In the genomic region with DNA sequence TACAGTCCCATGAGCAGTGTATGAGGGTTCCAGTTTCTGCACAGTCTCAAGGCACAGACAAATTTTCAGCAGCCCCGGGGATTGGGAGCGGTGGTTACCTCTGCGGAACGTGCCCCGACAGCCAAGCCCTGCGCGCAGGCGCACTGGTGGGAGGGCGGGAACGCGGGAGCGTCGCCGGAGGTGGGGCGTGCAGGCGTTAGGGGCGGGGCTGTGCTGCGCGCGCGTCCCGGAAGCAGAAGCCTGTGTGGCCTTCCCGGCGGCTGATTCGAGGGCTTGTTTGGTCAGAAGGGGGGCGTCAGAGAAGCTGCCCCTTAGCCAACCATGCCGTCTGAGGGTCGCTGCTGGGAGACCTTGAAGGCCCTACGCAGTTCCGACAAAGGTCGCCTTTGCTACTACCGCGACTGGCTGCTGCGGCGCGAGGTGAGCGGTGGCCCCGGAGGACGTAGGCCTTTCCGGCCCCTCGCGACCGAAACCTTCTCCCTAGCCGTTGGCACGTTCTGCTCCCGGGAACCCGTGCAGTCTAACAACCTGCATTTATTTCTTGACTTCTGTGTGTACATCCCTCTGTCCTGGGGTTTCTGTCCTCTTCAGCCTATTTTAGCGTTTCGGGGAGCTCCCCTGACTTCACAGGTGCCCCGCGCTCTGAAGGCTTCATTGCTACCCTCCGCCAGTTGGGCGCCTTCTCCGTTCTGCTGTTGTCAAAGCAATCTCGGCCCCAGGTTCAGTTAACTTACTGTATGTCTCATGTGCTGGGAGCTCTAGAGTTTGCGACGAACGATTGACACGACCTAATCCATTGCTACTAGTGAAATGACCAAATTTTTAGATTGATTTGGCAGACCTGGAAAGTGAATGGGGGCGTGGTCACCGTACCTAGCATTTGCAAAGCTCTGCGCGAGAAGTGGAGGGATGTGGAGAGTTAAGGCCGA, we compare ENCODE assay signal across 8 cellular contexts.
DNase-seq lines count a peak whose midpoint lies in the region; ATAC-seq lines count a peak whose summit lies in the region.

A gene with protein sequence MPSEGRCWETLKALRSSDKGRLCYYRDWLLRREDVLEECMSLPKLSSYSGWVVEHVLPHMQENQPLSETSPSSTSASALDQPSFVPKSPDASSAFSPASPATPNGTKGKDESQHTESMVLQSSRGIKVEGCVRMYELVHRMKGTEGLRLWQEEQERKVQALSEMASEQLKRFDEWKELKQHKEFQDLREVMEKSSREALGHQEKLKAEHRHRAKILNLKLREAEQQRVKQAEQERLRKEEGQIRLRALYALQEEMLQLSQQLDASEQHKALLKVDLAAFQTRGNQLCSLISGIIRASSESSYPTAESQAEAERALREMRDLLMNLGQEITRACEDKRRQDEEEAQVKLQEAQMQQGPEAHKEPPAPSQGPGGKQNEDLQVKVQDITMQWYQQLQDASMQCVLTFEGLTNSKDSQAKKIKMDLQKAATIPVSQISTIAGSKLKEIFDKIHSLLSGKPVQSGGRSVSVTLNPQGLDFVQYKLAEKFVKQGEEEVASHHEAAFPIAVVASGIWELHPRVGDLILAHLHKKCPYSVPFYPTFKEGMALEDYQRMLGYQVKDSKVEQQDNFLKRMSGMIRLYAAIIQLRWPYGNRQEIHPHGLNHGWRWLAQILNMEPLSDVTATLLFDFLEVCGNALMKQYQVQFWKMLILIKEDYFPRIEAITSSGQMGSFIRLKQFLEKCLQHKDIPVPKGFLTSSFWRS (plus strand): TSS at position 235 of the 929 bp plus-strand sequence. CDS start 87 bp downstream, at position 322.

- DNase-seq in AG20443 (ENCODE audit: low spot score) (peak; percentile 100), NCI-H446 treated with DMSO at 0.1 percent for 48 hours (lab: John Stamatoyannopoulos, UW) (peak; percentile 61), islet precursor cell (peak; percentile 96)
- peak; percentile 91 to 96 for DNase-seq in central memory CD8-positive, alpha-beta T cell (ENCODE audit: low spot score in 2 of 2)
- DNase-seq in stimulated activated CD4-positive, alpha-beta T cell treated with anti-CD3 and anti-CD28 coated beads, Interleukin-12 subunit alpha, Interleukin-12 subunit beta, amount 100 ng/mL, for 48 hours (ENCODE audit: low read depth in 2 of 3, low spot score in 1 of 3), result peak; percentile 90 to 96 (median 94)

- H3K27me3 Mint-ChIP-seq in central memory CD8-positive, alpha-beta T cell, result no peaks in the 10 kb centered on the region

- H3K9me3 Mint-ChIP-seq in central memory CD8-positive, alpha-beta T cell, result no peaks in the 10 kb centered on the region

- peak within 1 kb of the TSS; percentile 97 for H3K27ac Mint-ChIP-seq in central memory CD8-positive, alpha-beta T cell (ENCODE audit: low read depth)

- H3K36me3 Mint-ChIP-seq in central memory CD8-positive, alpha-beta T cell (ENCODE audit: insufficient read depth), result peaks cover 29% of the 10 kb centered on the region

- peaks cover 16% of the 10 kb centered on the region for H3K4me1 Mint-ChIP-seq in central memory CD8-positive, alpha-beta T cell

- H3K4me3 Mint-ChIP-seq in central memory CD8-positive, alpha-beta T cell, result peak within 1 kb of the TSS; percentile 99

- peak; percentile 86 for ATAC-seq in GM19043 (IDR thresholded peaks at IDR 0.05; ENCODE audit: low read depth, unreplicated experiment)
- ATAC-seq in HG03354 (IDR thresholded peaks at IDR 0.05; ENCODE audit: poor library complexity, severe bottlenecking, unreplicated experiment), result peak; percentile 87
- peak; percentile 95 to 96 for ATAC-seq in activated CD4-positive, CD25-positive, alpha-beta regulatory T cell treated with anti-CD3 and anti-CD28 coated beads, Interleukin-2, amount 50 U/mL, for 24 hours
- ATAC-seq in central memory CD8-positive, alpha-beta T cell (replicated peaks; ENCODE audit: extremely low read depth, poor library complexity, severe bottlenecking), result peak; percentile 93

Comparison
In these comparisons a context has a peak if more than half of its experiments do, and no peak if none do; other contexts are left out.
1. Peak in every context shown above with its lines: DNase-seq and ATAC-seq.